ENCODE assay signal across 8 cellular contexts in the genomic region with DNA sequence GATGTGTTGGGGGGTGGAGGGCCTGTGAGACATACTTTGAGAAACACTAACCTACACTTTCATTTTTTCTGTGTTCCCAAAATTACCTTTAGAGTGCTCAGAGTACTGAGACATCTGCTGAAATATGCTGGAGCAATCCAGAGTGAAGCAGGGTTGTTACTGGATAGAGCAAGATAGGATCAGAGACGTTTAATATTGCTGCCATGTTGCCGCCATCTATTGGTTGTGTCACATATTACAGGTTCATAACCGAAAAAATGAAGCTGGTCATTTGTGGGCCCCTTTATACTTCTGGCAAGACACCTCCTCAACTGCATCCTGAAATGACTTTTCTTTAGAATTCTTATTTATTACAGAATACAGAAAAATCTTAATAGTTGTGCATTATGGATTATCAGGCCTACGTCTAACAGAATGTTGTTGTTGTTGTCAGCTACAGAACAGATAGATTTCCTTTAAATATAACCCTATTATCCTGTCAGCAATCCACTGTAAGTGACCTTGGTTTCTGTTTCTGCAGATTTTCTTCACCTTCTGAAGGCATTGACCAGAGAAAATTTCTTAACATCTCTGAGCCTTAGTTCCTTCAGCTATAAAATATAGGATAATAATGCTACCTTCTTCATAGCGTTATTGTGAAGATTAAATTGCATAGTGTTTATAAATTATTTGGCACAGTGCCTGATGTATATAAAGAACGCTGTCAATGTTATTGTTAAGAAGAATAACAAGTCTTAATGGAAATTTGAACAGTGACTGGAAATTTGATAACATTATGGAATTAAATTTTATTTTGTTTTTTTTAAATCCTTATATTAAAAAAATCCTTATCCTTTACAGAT. TPM values are rescaled to one million over a fixed set of nuclear protein-coding genes. Genes with fewer than 3 reads are reported as not detected.
DNase-seq lines count a peak whose midpoint lies in the region; TF ChIP-seq lines count a peak whose summit lies in the region.

No MANE protein-coding gene starts in this region.

- H3K36me3 ChIP-seq in SU-DHL-6 (ENCODE audit: low read length), result no peaks in the 10 kb centered on the region

- no peaks in the 10 kb centered on the region for H3K36me3 Mint-ChIP-seq in H9 (ENCODE audit: insufficient read depth in 1 of 3, low read depth in 3 of 3)

- no peak overlapping the region for H3K4me2 ChIP-seq in H9 (ENCODE audit: insufficient read depth, insufficient read length, low read length)
- no peak overlapping the region for H3K4me2 ChIP-seq in SU-DHL-6 (ENCODE audit: low read depth, low read length, poor library complexity, severe bottlenecking)

- H3K9ac ChIP-seq in H9 (ENCODE audit: extremely low read depth, insufficient read length, low read length) (no peak overlapping the region), SU-DHL-6 (ENCODE audit: low read length) (no peak overlapping the region)

- H2AFZ ChIP-seq in H9 (ENCODE audit: low read length) (no peak overlapping the region), SU-DHL-6 (ENCODE audit: low read depth, low read length, severe bottlenecking) (no peak overlapping the region)

- no peak overlapping the region for H3K4me3 ChIP-seq in SU-DHL-6 (ENCODE audit: insufficient read depth, low read length, poor library complexity, severe bottlenecking)

- no peak overlapping the region for H2BK12ac ChIP-seq in H9 (ENCODE audit: insufficient read length, low read depth, low read length)

- no peaks in the 10 kb centered on the region for H3K9me3 ChIP-seq in H9 (ENCODE audit: control insufficient read depth, low read depth, low read length)
- no peaks in the 10 kb centered on the region for H3K9me3 ChIP-seq in SU-DHL-6 (ENCODE audit: insufficient read depth, low read length)

- no peaks in the 10 kb centered on the region for H3K27me3 ChIP-seq in H9 (ENCODE audit: insufficient read depth, low read length)
- no peaks in the 10 kb centered on the region for H3K27me3 ChIP-seq in SU-DHL-6 (ENCODE audit: low read length)

- TF ChIP-seq CTCF in H9 (conservative IDR thresholded peaks at IDR 0.05), result peak; percentile 76
- peak; percentile 78 for TF ChIP-seq CTCF in SU-DHL-6 (IDR thresholded peaks at IDR 0.05; ENCODE audit: insufficient read depth, low read length, poor library complexity, severe bottlenecking)

- no peak overlapping the region for H3K27ac ChIP-seq in H9 (ENCODE audit: insufficient read length, low read depth, low read length)
- no peak overlapping the region for H3K27ac ChIP-seq in SU-DHL-6 (ENCODE audit: low read depth, low read length)

- no peaks in the 10 kb centered on the region for H3K9me2 ChIP-seq in SU-DHL-6 (replicated peaks; ENCODE audit: insufficient read depth, low read length)

- H3K27me3 Mint-ChIP-seq in H9 (ENCODE audit: low read depth), result no peaks in the 10 kb centered on the region; the same call in 1 of the 2 replicates

- no CpG with 5 or more reads among the region's 6 CpGs for WGBS in H9 (ENCODE audit: extremely low coverage, insufficient read length, low lambda C conversion rate)

- H3K4me3 Mint-ChIP-seq in H9, result no peak overlapping the region

- 0 out of 2 replicates have a peak, but pooled peaks cover 4% of the 10 kb centered on the region for H3F3A ChIP-seq in SU-DHL-6 (ENCODE audit: insufficient read depth)

- H3K4ac ChIP-seq in H9 (ENCODE audit: low read depth, low read length), result no peak overlapping the region

- no peak overlapping the region for H2BK15ac ChIP-seq in H9 (ENCODE audit: low read depth, low read length)

- no peak overlapping the region for H4K8ac ChIP-seq in H9 (replicated peaks; ENCODE audit: insufficient read length, low read depth, low read length)

- no peak overlapping the region for H4K5ac ChIP-seq in H9 (ENCODE audit: insufficient read length, low read depth, low read length)

- no peak overlapping the region for H3K14ac ChIP-seq in H9 (ENCODE audit: insufficient read depth, low read length)

- H3K79me2 ChIP-seq in H9 (ENCODE audit: insufficient read depth, low read length) (no peaks in the 10 kb centered on the region), SU-DHL-6 (ENCODE audit: insufficient read depth, low read length) (no peaks in the 10 kb centered on the region)

- H4K20me1 ChIP-seq in H9 (ENCODE audit: control insufficient read depth, insufficient read depth, insufficient read length) (no peaks in the 10 kb centered on the region), SU-DHL-6 (ENCODE audit: low read depth, low read length) (no peaks in the 10 kb centered on the region)

- no peak overlapping the region for H4K91ac ChIP-seq in H9 (ENCODE audit: insufficient read length, low read depth, low read length)

- H2BK20ac ChIP-seq in H9 (ENCODE audit: low read depth, low read length, poor library complexity, severe bottlenecking), result no peak overlapping the region

- no peak overlapping the region for H2AK5ac ChIP-seq in H9 (ENCODE audit: insufficient read length, low read length)

- no peak overlapping the region for H3K18ac ChIP-seq in H9 (ENCODE audit: insufficient read length, low read depth, low read length)

- no peaks in the 10 kb centered on the region for H3K9me3 Mint-ChIP-seq in H9

- no peak overlapping the region for H3K23ac ChIP-seq in H9 (ENCODE audit: insufficient read length, low read depth, low read length)

- H3K23me2 ChIP-seq in H9 (ENCODE audit: insufficient read length, low read depth, low read length, poor library complexity, severe bottlenecking), result no peaks in the 10 kb centered on the region

- H2BK120ac ChIP-seq in H9 (ENCODE audit: low read depth, low read length, poor library complexity, severe bottlenecking), result no peak overlapping the region

- H3K4me1 Mint-ChIP-seq in H9, result no peaks in the 10 kb centered on the region

- no peak overlapping the region for H3K56ac ChIP-seq in H9 (ENCODE audit: insufficient read length, low read depth, low read length)

- H3T11ph ChIP-seq in H9 (ENCODE audit: low read length), result no peak overlapping the region

- no peaks in the 10 kb centered on the region for H3K79me1 ChIP-seq in H9 (ENCODE audit: insufficient read depth, low read depth, low read length, poor library complexity, severe bottlenecking)

- no peak overlapping the region for H2BK5ac ChIP-seq in H9 (ENCODE audit: insufficient read length, low read length)

- peak; percentile 26 to 33 for DNase-seq in activated CD4-positive, alpha-beta T cell treated with anti-CD3 and anti-CD28 coated beads for 4 hours
- no peak for DNase-seq in activated CD4-positive, alpha-beta T cell treated with anti-CD3 and anti-CD28 coated beads, Interleukin-2, amount 50 U/mL, for 4 hours
- no peak for DNase-seq in H9
- DNase-seq in NCI-H128 (lab: John Stamatoyannopoulos, UW; ENCODE audit: unreplicated experiment), result peak; percentile 22
- peak; percentile 81 for DNase-seq in dermis blood vessel endothelial cell
- DNase-seq in lung microvascular endothelial cell (ENCODE audit: low read depth in 2 of 2), result peak; percentile 67 to 72
- DNase-seq in ureter (ENCODE audit: low spot score), result peak; percentile 54

- no peaks in the 10 kb centered on the region for H3K4me1 ChIP-seq in H9 (ENCODE audit: insufficient read depth, low read length)

- H3K27ac Mint-ChIP-seq in H9, result no peak overlapping the region

RNA-seq across cellular contexts. Expression of a gene that starts 16.2 kb away (rescaled TPM):
- total RNA-seq in H9 (2021), result 91.0 and 93.7 TPM in 2 replicates
- total RNA-seq in dermis blood vessel endothelial cell, result 53.8 and 151 TPM in 2 replicates
- total RNA-seq in lung microvascular endothelial cell, result 39.3 and 43.8 TPM in 2 replicates
- 85.7 TPM for total RNA-seq in ureter

Comparison
In these comparisons a context has a peak if more than half of its experiments do, and no peak if none do; other contexts are left out.
1. DNase-seq: peak in activated CD4-positive, alpha-beta T cell treated with anti-CD3 and anti-CD28 coated beads for 4 hours (2 of 2), NCI-H128 (single experiment), dermis blood vessel endothelial cell (single experiment), lung microvascular endothelial cell (2 of 2) and ureter (single experiment); none in activated CD4-positive, alpha-beta T cell treated with anti-CD3 and anti-CD28 coated beads, Interleukin-2, amount 50 U/mL, for 4 hours (0 of 2) and H9 (single experiment).